In genomic region chr10:86863443-86863842, GRCh38 we compare ENCODE assay signal across 18 cellular contexts.
A peak's percentile ranks its signal among the peaks of the same experiment; 100 is the strongest.
DNase-seq lines count a peak whose midpoint lies in the region; ATAC-seq and TF ChIP-seq lines count a peak whose summit lies in the region.
"Had no signal": no experiment of that assay in that cellular context is flagged by ENCODE, and none has a peak within 500 bp of the region (broad histone marks: within the 10 kb centered on the region; RNA-seq: fewer than 3 reads in every experiment).

No MANE protein-coding gene starts in this region.

- ATAC-seq in WTC11 (peak; percentile 6; the same call in 1 of the 2 replicates), heart left ventricle (peak; percentile 38 to 79 (median 58)), GM18520 (IDR thresholded peaks at IDR 0.05; ENCODE audit: unreplicated experiment) (no peak)
- ATAC-seq: stimulated activated effector memory CD8-positive, alpha-beta T cell treated with anti-CD3 and anti-CD28 coated beads, Interleukin-12 subunit alpha, Interleukin-12 subunit beta, amount 100 ng/mL, for 72 hours had no signal

- POLR2A ChIA-PET in WTC11 (lab: Charles Lee): no interaction called here

- peak overlapping the region; percentile 99 for H3K27ac Mint-ChIP-seq in WTC11
- H3K27ac Mint-ChIP-seq in nephron progenitor cell: peak overlapping the region; percentile 65
- H3K27ac Mint-ChIP-seq: CD14-positive monocyte; stimulated activated effector memory CD8-positive, alpha-beta T cell treated with anti-CD3 and anti-CD28 coated beads, Interleukin-12 subunit alpha, Interleukin-12 subunit beta, amount 100 ng/mL, for 72 hours had no signal

- DNase-seq in AG20443 (ENCODE audit: low spot score) (peak; percentile 14), WTC11 (ENCODE audit: low spot score) (no peak), heart left ventricle (peak in 3 of 5 donors; percentile 26 to 52 (median 46)), nephron progenitor cell (no peak), EL (no peak), T-helper 9 cell (no peak), esophagus squamous epithelium (lab: John Stamatoyannopoulos, UW) (no peak)
- DNase-seq: cerebellar nuclear complex; foreskin melanocyte; Kasumi-1; naive B cell; NK-92 treated with Interleukin-12 subunit alpha and Interleukin-12 subunit beta, amount 100 ng/mL, for 24 hours; stimulated activated CD4-positive, alpha-beta T cell treated with anti-CD3 and anti-CD28 coated beads, Interleukin-12 subunit alpha, Interleukin-12 subunit beta, amount 100 ng/mL, for 4 hours; transverse colon had no signal

- H3K4me3 Mint-ChIP-seq in WTC11: 0 out of 2 replicates have a peak overlapping the region, but pooled peaks have one; percentile 12
- no peak overlapping the region for H3K4me3 Mint-ChIP-seq in nephron progenitor cell
- H3K4me3 Mint-ChIP-seq: CD14-positive monocyte; naive B cell; stimulated activated effector memory CD8-positive, alpha-beta T cell treated with anti-CD3 and anti-CD28 coated beads, Interleukin-12 subunit alpha, Interleukin-12 subunit beta, amount 100 ng/mL, for 72 hours had no signal

- H3K4me1 Mint-ChIP-seq in WTC11 (peaks cover 80% of the 10 kb centered on the region), nephron progenitor cell (peaks cover 51% of the 10 kb centered on the region)
- H3K4me1 Mint-ChIP-seq: naive B cell; stimulated activated effector memory CD8-positive, alpha-beta T cell treated with anti-CD3 and anti-CD28 coated beads, Interleukin-12 subunit alpha, Interleukin-12 subunit beta, amount 100 ng/mL, for 72 hours had no signal

- CTCF ChIA-PET in WTC11 (lab: Charles Lee): interaction anchor here (0.7 kb wide), 1 partner anchor 62 kb away, joined by 3 read pairs; no protein-coding TSS in a partner anchor

- H3K27me3 Mint-ChIP-seq in WTC11 (ENCODE audit: low read depth): no peaks in the 10 kb centered on the region
- peaks cover 4% of the 10 kb centered on the region for H3K27me3 Mint-ChIP-seq in nephron progenitor cell (ENCODE audit: low read depth, poor library complexity)

- intact Hi-C loops in heart left ventricle (cut with DNase I): no loop called here
- intact Hi-C loops in esophagus squamous epithelium (cut with DNase I): no loop called here

- TF ChIP-seq POLR2A in heart left ventricle (IDR thresholded peaks at IDR 0.05) (no peak), esophagus squamous epithelium (IDR thresholded peaks at IDR 0.05) (no peak)

- TF ChIP-seq CTCF in WTC11 (IDR thresholded peaks at IDR 0.05) (no peak), heart left ventricle (IDR thresholded peaks at IDR 0.05) (no peak), nephron progenitor cell (IDR thresholded peaks at IDR 0.05) (no peak), esophagus squamous epithelium (IDR thresholded peaks at IDR 0.05) (no peak)

- H3K9me3 ChIP-seq in heart left ventricle (no peaks in the 10 kb centered on the region), esophagus squamous epithelium (no peaks in the 10 kb centered on the region)
- H3K9me3 ChIP-seq: adrenal gland, transverse colon had no signal

- peaks cover 0 to 41% (median 18%) of the 10 kb centered on the region in 12 donors for H3K4me1 ChIP-seq in heart left ventricle
- peaks cover 0 to 24% (median 6%) of the 10 kb centered on the region in 3 donors for H3K4me1 ChIP-seq in esophagus squamous epithelium

- H3K27ac ChIP-seq in heart left ventricle (peak overlapping the region in 5 of 12 donors; percentile 4 to 45 (median 25)), esophagus squamous epithelium (no peak overlapping the region)
- H3K27ac ChIP-seq: transverse colon had no signal

- 31 to 50% (median 48%) methylated on average over 3 of the region's 3 CpGs for WGBS in heart left ventricle, 4 donors
- 80 to 89% methylated on average over 3 of the region's 3 CpGs for WGBS in esophagus squamous epithelium, 2 donors

- H3K27me3 ChIP-seq in heart left ventricle (peaks cover 0 to 2% (median 0%) of the 10 kb centered on the region in 9 donors), esophagus squamous epithelium (no peaks in the 10 kb centered on the region)
- H3K27me3 ChIP-seq: adrenal gland, transverse colon had no signal

- no peaks in the 10 kb centered on the region for H3K36me3 ChIP-seq in heart left ventricle
- H3K36me3 ChIP-seq in esophagus squamous epithelium: no peaks in the 10 kb centered on the region
- H3K36me3 ChIP-seq: adrenal gland, transverse colon had no signal

- H3K4me3 ChIP-seq in heart left ventricle (no peak overlapping the region), esophagus squamous epithelium (no peak overlapping the region)
- H3K4me3 ChIP-seq: adrenal gland, transverse colon had no signal

- no peaks in the 10 kb centered on the region for H3K9me3 Mint-ChIP-seq in WTC11
- peaks cover 6% of the 10 kb centered on the region for H3K9me3 Mint-ChIP-seq in nephron progenitor cell
- H3K9me3 Mint-ChIP-seq: CD14-positive monocyte; naive B cell; stimulated activated effector memory CD8-positive, alpha-beta T cell treated with anti-CD3 and anti-CD28 coated beads, Interleukin-12 subunit alpha, Interleukin-12 subunit beta, amount 100 ng/mL, for 72 hours had no signal

- H3K36me3 Mint-ChIP-seq in WTC11 (peaks cover 13% of the 10 kb centered on the region), nephron progenitor cell (ENCODE audit: low read depth) (peaks cover 20% of the 10 kb centered on the region)
- H3K36me3 Mint-ChIP-seq: CD14-positive monocyte; stimulated activated effector memory CD8-positive, alpha-beta T cell treated with anti-CD3 and anti-CD28 coated beads, Interleukin-12 subunit alpha, Interleukin-12 subunit beta, amount 100 ng/mL, for 72 hours had no signal

TF ChIP-seq in WTC11, 78 proteins besides CTCF, POLR2A, EP300 and RAD21 (continues in another document):
- TF ChIP-seq ARID4B (CRISPR knock-in tag; IDR thresholded peaks at IDR 0.05; ENCODE audit: borderline replicate concordance) (no peak), ZNF425 (CRISPR knock-in tag; conservative IDR thresholded peaks at IDR 0.05) (no peak), ATF1 (CRISPR knock-in tag; IDR thresholded peaks at IDR 0.05) (no peak), FOXP1 (CRISPR knock-in tag; IDR thresholded peaks at IDR 0.05; ENCODE audit: borderline replicate concordance) (no peak), NR2C2 (CRISPR knock-in tag; IDR thresholded peaks at IDR 0.05) (no peak), GRHL2 (CRISPR knock-in tag; IDR thresholded peaks at IDR 0.05; ENCODE audit: insufficient replicate concordance, severe bottlenecking) (no peak), EMX1 (CRISPR knock-in tag; IDR thresholded peaks at IDR 0.05) (no peak), MAX (CRISPR knock-in tag; IDR thresholded peaks at IDR 0.05) (no peak), E2F5 (CRISPR knock-in tag; IDR thresholded peaks at IDR 0.05) (no peak)

Comparison
In these comparisons a context has a peak if more than half of its experiments do, and no peak if none do; other contexts are left out.
1. DNase-seq: peak in AG20443 (single experiment) and heart left ventricle (3 of 5); none in WTC11 (single experiment), nephron progenitor cell (single experiment), EL (single experiment), T-helper 9 cell (single experiment) and esophagus squamous epithelium (single experiment).